23 cellular contexts compared by ENCODE assay signal in genomic region chr6:111276335-111276734, GRCh38.
DNase-seq lines count a peak whose midpoint lies in the region; ATAC-seq and TF ChIP-seq lines count a peak whose summit lies in the region.
"Had no signal": no experiment of that assay in that cellular context is flagged by ENCODE, and none has a peak within 500 bp of the region (broad histone marks: within the 10 kb centered on the region; RNA-seq: fewer than 3 reads in every experiment).

No MANE protein-coding gene starts in this region.

- no peak for TF ChIP-seq POLR2A in IMR-90 (IDR thresholded peaks at IDR 0.05; ENCODE audit: low read depth, low read length)
- TF ChIP-seq POLR2A in right lobe of liver (IDR thresholded peaks at IDR 0.05) = no peak

- H3K27ac ChIP-seq in IMR-90 (ENCODE audit: insufficient read depth, low read length) (no peak overlapping the region), PC-9 (0 out of 2 replicates have a peak overlapping the region, but pooled peaks have one; percentile 14), right lobe of liver (peak overlapping the region in 1 of 3 donors; percentile 9), left ventricle myocardium inferior (replicated peaks) (no peak overlapping the region)
- H3K27ac ChIP-seq: A549, HL-60 had no signal

- H3K79me1 ChIP-seq in IMR-90 (ENCODE audit: low read depth in 1 of 2, low read length in 2 of 2) = peaks cover 22 to 26% of the 10 kb centered on the region in 2 experiments

- H2BK5ac ChIP-seq in IMR-90 (ENCODE audit: low read depth, low read length, poor library complexity, severe bottlenecking) = no peak overlapping the region

- ATAC-seq in IMR-90 (ENCODE audit: low read depth) (no peak), right lobe of liver (peak in 3 of 4 donors; percentile 56 to 69 (median 67)), HG03565 (IDR thresholded peaks at IDR 0.05; ENCODE audit: unreplicated experiment) (no peak)
- ATAC-seq: A549, HCT116, T-cell had no signal

- H3K9me3 ChIP-seq in IMR-90 (ENCODE audit: control insufficient read depth, insufficient read depth, low read length) = peaks cover 14% of the 10 kb centered on the region
- H3K9me3 ChIP-seq in PC-9 (ENCODE audit: insufficient read depth, low read depth) = no peaks in the 10 kb centered on the region; the same call in 1 of the 2 replicates
- no peaks in the 10 kb centered on the region for H3K9me3 ChIP-seq in right lobe of liver
- H3K9me3 ChIP-seq in left ventricle myocardium inferior (replicated peaks) = peaks cover 42% of the 10 kb centered on the region

- POLR2A ChIA-PET in IMR-90 (lab: Charles Lee; ENCODE audit: unreplicated experiment) (no interaction called here), PC-9 (lab: Charles Lee; ENCODE audit: unreplicated experiment) (no interaction called here)

- intact Hi-C loops in IMR-90 (cut with micrococcal nuclease) = no loop called here
- intact Hi-C loops in PC-9 (cut with micrococcal nuclease; ENCODE audit: unreplicated experiment) = no loop called here
- intact Hi-C loops in right lobe of liver (cut with DNase I) = no loop called here
- intact Hi-C loops in left ventricle myocardium inferior (cut with micrococcal nuclease) = no loop called here

- H2AFZ ChIP-seq in IMR-90 (replicated peaks; ENCODE audit: low read length, poor library complexity) (no peak overlapping the region), PC-9 (no peak overlapping the region)

- H2AK5ac ChIP-seq in IMR-90 (ENCODE audit: low read depth, low read length) = no peak overlapping the region

- H3K9me2 ChIP-seq in PC-9 (ENCODE audit: insufficient read depth) = no peaks in the 10 kb centered on the region

- H3K4ac ChIP-seq in IMR-90 (ENCODE audit: low read depth, low read length) = no peak overlapping the region

- peaks cover 3% of the 10 kb centered on the region; the same call in 1 of the 2 replicates for H4K20me1 ChIP-seq in IMR-90 (ENCODE audit: insufficient read depth, low read length)
- H4K20me1 ChIP-seq in PC-9 (ENCODE audit: insufficient read depth) = no peaks in the 10 kb centered on the region

- no peak overlapping the region for H4K5ac ChIP-seq in IMR-90 (ENCODE audit: low read depth, low read length)

- no peak overlapping the region for H2BK120ac ChIP-seq in IMR-90 (ENCODE audit: low read depth, low read length)

- no peak overlapping the region for H2BK20ac ChIP-seq in IMR-90 (ENCODE audit: low read depth, low read length)

- no peaks in the 10 kb centered on the region for H3K9me1 ChIP-seq in IMR-90 (ENCODE audit: insufficient read depth, low read length)

- H3K4me2 ChIP-seq in IMR-90 (ENCODE audit: low read depth, low read length) (no peak overlapping the region), PC-9 (peak overlapping the region; percentile 18; the same call in 1 of the 2 replicates)
- H3K4me2 ChIP-seq: A549 had no signal

- H3K9ac ChIP-seq in IMR-90 (ENCODE audit: low read depth, low read length) = no peak overlapping the region

- H3K27me3 ChIP-seq in IMR-90 (ENCODE audit: control insufficient read depth, insufficient read depth, low read length) (no peaks in the 10 kb centered on the region), PC-9 (ENCODE audit: insufficient read depth, low read depth) (no peaks in the 10 kb centered on the region), right lobe of liver (no peaks in the 10 kb centered on the region), left ventricle myocardium inferior (ENCODE audit: low read depth) (no peaks in the 10 kb centered on the region)

- DNase-seq in IMR-90 (no peak), PC-9 (peak in 1 of 2 experiments; percentile 60), fibroblast of villous mesenchyme (ENCODE audit: low read depth) (peak; percentile 53), right lobe of liver (no peak), NCI-H1048 (lab: John Stamatoyannopoulos, UW) (no peak), left ventricle myocardium inferior (no peak), iPS-NIHi7 (ENCODE audit: extremely low spot score) (no peak)
- DNase-seq: AML-193; C1 segment of cervical spinal cord; CD4-positive, alpha-beta memory T cell; COR-L47; Kasumi-1; NCI-H1417; NCI-H1694; NCI-H2081; NCI-H2227 treated with DMSO at 0.1 percent for 48 hours; NCI-H510A; NCI-H69; T-cell had no signal

- H4K91ac ChIP-seq in IMR-90 (ENCODE audit: insufficient read depth, low read depth, low read length) = no peak overlapping the region

- in situ Hi-C loops in IMR-90 (cut with MboI; ENCODE audit: low sequenced_read_pairs) = no loop called here

- H3K56ac ChIP-seq in IMR-90 (ENCODE audit: extremely low read depth, insufficient read depth, low read length) = no peak overlapping the region

- no peak overlapping the region for H2AK9ac ChIP-seq in IMR-90 (replicated peaks; ENCODE audit: low read depth, low read length, poor library complexity)

- H2BK15ac ChIP-seq in IMR-90 (ENCODE audit: low read depth, low read length) = no peak overlapping the region

- H3K36me3 ChIP-seq in IMR-90 (ENCODE audit: control insufficient read depth, insufficient read depth, low read length) (peaks cover 28% of the 10 kb centered on the region), PC-9 (ENCODE audit: low read depth) (peaks cover 40% of the 10 kb centered on the region), right lobe of liver (peaks cover 0 to 4% (median 0%) of the 10 kb centered on the region in 4 donors), left ventricle myocardium inferior (peaks cover 87% of the 10 kb centered on the region)

- TF ChIP-seq RAD21 in IMR-90 (IDR thresholded peaks at IDR 0.05; ENCODE audit: low read length) = no peak

- no TSS peak for BruUV-seq in IMR-90 (replicated peaks; lab: Mats Ljungman, UMichigan)
- BruUV-seq in PC-9 (replicated peaks; lab: Mats Ljungman, UMichigan) = no TSS peak

- TF ChIP-seq CTCF in IMR-90 (conservative IDR thresholded peaks at IDR 0.05; ENCODE audit: low read depth, low read length) (no peak), PC-9 (conservative IDR thresholded peaks at IDR 0.05) (no peak), fibroblast of villous mesenchyme (IDR thresholded peaks at IDR 0.05; ENCODE audit: insufficient read depth, low read depth, low read length) (no peak), right lobe of liver (IDR thresholded peaks at IDR 0.05) (no peak), left ventricle myocardium inferior (IDR thresholded peaks at IDR 0.05; ENCODE audit: borderline replicate concordance) (no peak)

- H4K8ac ChIP-seq in IMR-90 (ENCODE audit: low read depth in 2 of 2, low read length in 2 of 2) = no peak overlapping the region

- H3K14ac ChIP-seq in IMR-90 (replicated peaks; ENCODE audit: low read depth, low read length) = no peak overlapping the region

- no peak overlapping the region for H3K4me3 ChIP-seq in IMR-90 (ENCODE audit: insufficient read depth, low read depth, low read length)
- no peak overlapping the region for H3K4me3 ChIP-seq in PC-9
- no peak overlapping the region for H3K4me3 ChIP-seq in fibroblast of villous mesenchyme (ENCODE audit: low read depth, low read length)
- H3K4me3 ChIP-seq in right lobe of liver = no peak overlapping the region
- no peak overlapping the region for H3K4me3 ChIP-seq in left ventricle myocardium inferior
- H3K4me3 ChIP-seq: A549 had no signal

- H3F3A ChIP-seq in PC-9 (ENCODE audit: insufficient read depth, low read depth) = peaks cover 10% of the 10 kb centered on the region; the same call in 1 of the 2 replicates

- CTCF ChIA-PET in IMR-90 (lab: Yijun Ruan, JAX) (no interaction called here), PC-9 (lab: Charles Lee) (no interaction called here)

- H3K4me1 ChIP-seq in IMR-90 (ENCODE audit: control insufficient read depth, insufficient read depth, low read length) (no peaks in the 10 kb centered on the region), PC-9 (replicated peaks; ENCODE audit: insufficient read depth) (peaks cover 18% of the 10 kb centered on the region), right lobe of liver (peaks cover 0 to 39% (median 6%) of the 10 kb centered on the region in 4 donors), left ventricle myocardium inferior (no peaks in the 10 kb centered on the region)
- H3K4me1 ChIP-seq: A549 had no signal

- no peak overlapping the region for H3K18ac ChIP-seq in IMR-90 (ENCODE audit: low read depth, low read length)

- dilution Hi-C loops in IMR-90 (cut with HindIII; ENCODE audit: low sequenced_read_pairs, unreplicated experiment) = no loop called here

- H3K79me2 ChIP-seq in PC-9 (ENCODE audit: low read depth) = peaks cover 17% of the 10 kb centered on the region

- 100% methylated on average over 1 of the region's 2 CpGs; no CpG with 5 or more reads in 1 of the 2 experiments for WGBS in IMR-90 (ENCODE audit: extremely low coverage in 2 of 2, insufficient read length in 1 of 2), 2 experiments
- 56% methylated on average over 2 of the region's 2 CpGs for WGBS in right lobe of liver (ENCODE audit: insufficient coverage, low coverage, low lambda C conversion rate, missing lambda C conversion rate)

- H3K23ac ChIP-seq in IMR-90 (ENCODE audit: low read depth, low read length) = no peak overlapping the region

TF ChIP-seq in IMR-90, 13 proteins besides CTCF, POLR2A, EP300 and RAD21:
- TF ChIP-seq CEBPB (IDR thresholded peaks at IDR 0.05; ENCODE audit: low read depth, low read length) (peak; percentile 48; the same call in 1 of the 2 replicates), NFE2L2 (IDR thresholded peaks at IDR 0.05; ENCODE audit: low read depth, low read length) (no peak)

Comparison
In these comparisons a context has a peak if more than half of its experiments do, and no peak if none do; other contexts are left out.
1. ATAC-seq: peak in right lobe of liver (3 of 4); none in IMR-90 (single experiment) and HG03565 (single experiment).